ENCODE assay signal across 17 cellular contexts in genomic region chr3:1251282-1252060, GRCh38.
DNase-seq lines count a peak whose midpoint lies in the region; ATAC-seq and TF ChIP-seq lines count a peak whose summit lies in the region.
"Had no signal": no experiment of that assay in that cellular context is flagged by ENCODE, and none has a peak within 500 bp of the region (broad histone marks: within the 10 kb centered on the region; RNA-seq: fewer than 3 reads in every experiment).

No MANE protein-coding gene starts in this region.

- H3K4me1 ChIP-seq in adrenal gland (replicated peaks in 1 of 2) (no peaks in the 10 kb centered on the region), foreskin keratinocyte (no peaks in the 10 kb centered on the region)
- H3K4me1 ChIP-seq: prostate gland had no signal

- H3K27ac Mint-ChIP-seq in type B pancreatic cell, result no peak overlapping the region
- no peak overlapping the region for H3K27ac Mint-ChIP-seq in activated T-helper 17 cell treated with anti-CD3 and anti-CD28 coated beads, Interleukin-2, amount 50 U/mL, for 72 hours
- no peak overlapping the region for H3K27ac Mint-ChIP-seq in activated CD4-positive, alpha-beta T cell treated with anti-CD3 and anti-CD28 coated beads, Interleukin-2, amount 10 ng/mL, durations not matched to agents 24 days and 14 days
- H3K27ac Mint-ChIP-seq: brain; CD4-positive, CD25-positive, alpha-beta regulatory T cell had no signal

- H3K27me3 ChIP-seq in adrenal gland, result no peaks in the 10 kb centered on the region
- H3K27me3 ChIP-seq in foreskin keratinocyte, result peaks cover 2% of the 10 kb centered on the region

- peak; percentile 75 for ATAC-seq in foreskin keratinocyte
- no peak for ATAC-seq in activated T-helper 17 cell treated with anti-CD3 and anti-CD28 coated beads, Interleukin-2, amount 50 U/mL, for 72 hours (replicated peaks)
- ATAC-seq: stimulated activated naive CD8-positive, alpha-beta T cell treated with anti-CD3 and anti-CD28 coated beads, Interleukin-15, Interleukin-2, amounts not matched to agents 100 U/mL and 50 U/mL, for 24 hours had no signal

- no peaks in the 10 kb centered on the region for H3K9me3 ChIP-seq in adrenal gland (replicated peaks in 1 of 3)
- H3K9me3 ChIP-seq: prostate gland had no signal

- H3K27me3 Mint-ChIP-seq in type B pancreatic cell, result no peaks in the 10 kb centered on the region
- H3K27me3 Mint-ChIP-seq in activated T-helper 17 cell treated with anti-CD3 and anti-CD28 coated beads, Interleukin-2, amount 50 U/mL, for 72 hours, result no peaks in the 10 kb centered on the region
- H3K27me3 Mint-ChIP-seq in activated CD4-positive, alpha-beta T cell treated with anti-CD3 and anti-CD28 coated beads, Interleukin-2, amount 10 ng/mL, durations not matched to agents 24 days and 14 days, result no peaks in the 10 kb centered on the region
- H3K27me3 Mint-ChIP-seq: brain; CD4-positive, CD25-positive, alpha-beta regulatory T cell had no signal

- TF ChIP-seq CTCF in adrenal gland (IDR thresholded peaks at IDR 0.05), result peak; percentile 5 to 52 (median 36)
- TF ChIP-seq CTCF in foreskin keratinocyte (conservative IDR thresholded peaks at IDR 0.05), result peak; percentile 51
- peak; percentile 20 for TF ChIP-seq CTCF in type B pancreatic cell (conservative IDR thresholded peaks at IDR 0.05)

- no peak for TF ChIP-seq POLR2A in adrenal gland (IDR thresholded peaks at IDR 0.05)

- intact Hi-C loops in adrenal gland (cut with DNase I), result loop anchor here in 1 of 2 donors (10.0 kb wide), 1 partner anchor 167 kb away; no protein-coding TSS in a partner anchor
- intact Hi-C loops in activated CD4-positive, alpha-beta T cell treated with anti-CD3 and anti-CD28 coated beads, Interleukin-2, amount 10 ng/mL, durations not matched to agents 24 days and 14 days (cut with micrococcal nuclease), result no loop called here

- DNase-seq in DMS53 (lab: John Stamatoyannopoulos, UW) (peak; percentile 28), DMS53 treated with DMSO at 0.1 percent for 48 hours (lab: John Stamatoyannopoulos, UW; ENCODE audit: unreplicated experiment) (no peak), adrenal gland (peak; percentile 26 to 72 (median 56)), foreskin keratinocyte (peak in 1 of 2 donors; percentile 44), type B pancreatic cell (ENCODE audit: extremely low spot score, unreplicated experiment) (no peak)
- no peak for DNase-seq in activated CD4-positive, alpha-beta T cell treated with anti-CD3 and anti-CD28 coated beads, Interleukin-2, amount 10 ng/mL, durations not matched to agents 24 days and 14 days
- DNase-seq in stimulated activated CD4-positive, alpha-beta T cell treated with anti-CD3 and anti-CD28 coated beads, Interleukin-2, amount 100 ng/mL, for 48 hours, result no peak
- DNase-seq: 8988T; activated CD4-positive, alpha-beta T cell treated with anti-CD3 and anti-CD28 coated beads for 1 hour; activated naive CD4-positive, alpha-beta T cell; CD4-positive, CD25-positive, alpha-beta regulatory T cell; NCI-H1694; NCI-H446; stimulated activated naive CD8-positive, alpha-beta T cell treated with anti-CD3 and anti-CD28 coated beads, Interleukin-15, Interleukin-2, amounts not matched to agents 100 U/mL and 50 U/mL, for 24 hours had no signal

- peak overlapping the region in 4 of 5 donors; percentile 17 to 71 (median 44) for H3K27ac ChIP-seq in adrenal gland
- no peak overlapping the region for H3K27ac ChIP-seq in foreskin keratinocyte
- H3K27ac ChIP-seq: prostate gland had no signal

- no peaks in the 10 kb centered on the region for H3K9me3 Mint-ChIP-seq in type B pancreatic cell
- peaks cover 17% of the 10 kb centered on the region for H3K9me3 Mint-ChIP-seq in activated T-helper 17 cell treated with anti-CD3 and anti-CD28 coated beads, Interleukin-2, amount 50 U/mL, for 72 hours
- H3K9me3 Mint-ChIP-seq in activated CD4-positive, alpha-beta T cell treated with anti-CD3 and anti-CD28 coated beads, Interleukin-2, amount 10 ng/mL, durations not matched to agents 24 days and 14 days, result peaks cover 9% of the 10 kb centered on the region

- no peaks in the 10 kb centered on the region for H3K4me1 Mint-ChIP-seq in type B pancreatic cell (ENCODE audit: unreplicated experiment)
- H3K4me1 Mint-ChIP-seq in activated T-helper 17 cell treated with anti-CD3 and anti-CD28 coated beads, Interleukin-2, amount 50 U/mL, for 72 hours, result no peaks in the 10 kb centered on the region
- H3K4me1 Mint-ChIP-seq in activated CD4-positive, alpha-beta T cell treated with anti-CD3 and anti-CD28 coated beads, Interleukin-2, amount 10 ng/mL, durations not matched to agents 24 days and 14 days, result no peaks in the 10 kb centered on the region
- H3K4me1 Mint-ChIP-seq: CD4-positive, CD25-positive, alpha-beta regulatory T cell had no signal

- H3K4me3 Mint-ChIP-seq in type B pancreatic cell, result no peak overlapping the region
- no peak overlapping the region for H3K4me3 Mint-ChIP-seq in activated T-helper 17 cell treated with anti-CD3 and anti-CD28 coated beads, Interleukin-2, amount 50 U/mL, for 72 hours
- no peak overlapping the region for H3K4me3 Mint-ChIP-seq in activated CD4-positive, alpha-beta T cell treated with anti-CD3 and anti-CD28 coated beads, Interleukin-2, amount 10 ng/mL, durations not matched to agents 24 days and 14 days
- H3K4me3 Mint-ChIP-seq: brain; CD4-positive, CD25-positive, alpha-beta regulatory T cell had no signal

- no peaks in the 10 kb centered on the region for H3K36me3 Mint-ChIP-seq in type B pancreatic cell
- H3K36me3 Mint-ChIP-seq in activated T-helper 17 cell treated with anti-CD3 and anti-CD28 coated beads, Interleukin-2, amount 50 U/mL, for 72 hours (ENCODE audit: low read depth), result no peaks in the 10 kb centered on the region
- H3K36me3 Mint-ChIP-seq in activated CD4-positive, alpha-beta T cell treated with anti-CD3 and anti-CD28 coated beads, Interleukin-2, amount 10 ng/mL, durations not matched to agents 24 days and 14 days (ENCODE audit: low read depth), result no peaks in the 10 kb centered on the region
- H3K36me3 Mint-ChIP-seq: brain; CD4-positive, CD25-positive, alpha-beta regulatory T cell had no signal

- WGBS in adrenal gland, 4 donors, result 33 to 51% (median 46%) methylated on average over 5 of the region's 5 CpGs

- no peaks in the 10 kb centered on the region for H3K36me3 ChIP-seq in adrenal gland (replicated peaks in 1 of 2)
- H3K36me3 ChIP-seq: prostate gland had no signal

- H3K4me3 ChIP-seq in adrenal gland, result peak overlapping the region in 1 of 4 donors; percentile 13
- H3K4me3 ChIP-seq: prostate gland had no signal

Comparison
In these comparisons a context has a peak if more than half of its experiments do, and no peak if none do; other contexts are left out.
1. DNase-seq: peak in DMS53 (single experiment) and adrenal gland (7 of 7); none in DMS53 treated with DMSO at 0.1 percent for 48 hours (single experiment), type B pancreatic cell (single experiment), activated CD4-positive, alpha-beta T cell treated with anti-CD3 and anti-CD28 coated beads, Interleukin-2, amount 10 ng/mL, durations not matched to agents 24 days and 14 days (single experiment) and stimulated activated CD4-positive, alpha-beta T cell treated with anti-CD3 and anti-CD28 coated beads, Interleukin-2, amount 100 ng/mL, for 48 hours (0 of 2).
2. Peak in every context shown above with its lines, with median percentiles within 50 percentile points of each other: CTCF ChIP-seq.